ENCODE assay signal across 8 cellular contexts in the genomic region with DNA sequence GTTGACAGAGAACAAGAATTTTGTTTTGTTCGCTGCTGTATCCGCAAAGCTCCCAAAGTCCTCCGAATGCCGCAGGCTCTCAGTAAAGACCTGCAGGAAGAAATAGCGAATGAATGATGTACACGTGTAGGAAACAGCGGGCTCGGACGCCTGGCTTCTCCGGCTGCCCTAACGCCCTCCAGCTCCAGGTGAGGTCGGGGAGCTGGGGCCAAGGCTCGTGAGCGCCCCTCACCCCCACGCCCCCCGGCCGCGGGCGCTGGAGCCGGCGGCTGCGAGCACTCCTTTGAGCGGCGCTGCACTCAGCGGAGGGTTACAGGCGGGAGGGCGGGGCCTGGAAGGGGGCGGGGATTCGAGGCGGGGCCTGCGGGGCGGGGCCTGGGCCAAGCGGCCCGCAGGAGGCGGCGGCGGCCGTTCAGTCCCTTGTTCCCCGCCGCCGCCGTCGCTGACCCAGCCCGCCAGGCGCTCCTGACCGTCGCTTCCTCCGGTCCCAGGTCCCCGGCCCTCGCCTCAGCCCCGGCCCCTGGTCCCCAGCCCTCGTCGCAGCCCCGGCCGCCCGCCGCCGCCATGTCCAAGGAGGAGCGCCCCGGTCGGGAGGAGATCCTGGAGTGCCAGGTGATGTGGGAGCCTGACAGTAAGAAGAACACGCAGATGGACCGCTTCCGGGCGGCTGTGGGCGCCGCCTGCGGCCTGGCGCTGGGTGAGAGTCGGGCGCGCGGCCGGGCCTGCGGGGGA. TPM values are rescaled to one million over a fixed set of nuclear protein-coding genes. Genes with fewer than 3 reads are reported as not detected.
DNase-seq lines count a peak whose midpoint lies in the region; ATAC-seq and TF ChIP-seq lines count a peak whose summit lies in the region.

A gene with protein sequence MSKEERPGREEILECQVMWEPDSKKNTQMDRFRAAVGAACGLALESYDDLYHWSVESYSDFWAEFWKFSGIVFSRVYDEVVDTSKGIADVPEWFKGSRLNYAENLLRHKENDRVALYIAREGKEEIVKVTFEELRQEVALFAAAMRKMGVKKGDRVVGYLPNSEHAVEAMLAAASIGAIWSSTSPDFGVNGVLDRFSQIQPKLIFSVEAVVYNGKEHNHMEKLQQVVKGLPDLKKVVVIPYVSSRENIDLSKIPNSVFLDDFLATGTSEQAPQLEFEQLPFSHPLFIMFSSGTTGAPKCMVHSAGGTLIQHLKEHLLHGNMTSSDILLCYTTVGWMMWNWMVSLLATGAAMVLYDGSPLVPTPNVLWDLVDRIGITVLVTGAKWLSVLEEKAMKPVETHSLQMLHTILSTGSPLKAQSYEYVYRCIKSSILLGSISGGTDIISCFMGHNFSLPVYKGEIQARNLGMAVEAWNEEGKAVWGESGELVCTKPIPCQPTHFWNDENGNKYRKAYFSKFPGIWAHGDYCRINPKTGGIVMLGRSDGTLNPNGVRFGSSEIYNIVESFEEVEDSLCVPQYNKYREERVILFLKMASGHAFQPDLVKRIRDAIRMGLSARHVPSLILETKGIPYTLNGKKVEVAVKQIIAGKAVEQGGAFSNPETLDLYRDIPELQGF (plus strand): TSS at position 415 of the 732 bp plus-strand sequence. CDS start 150 bp downstream, at position 565.

- H3K9me3 ChIP-seq in NT2/D1 (ENCODE audit: insufficient read depth, low read length) (peaks cover 4% of the 10 kb centered on the region; the same call in 1 of the 2 replicates), mucosa of descending colon (no peaks in the 10 kb centered on the region)

- H3K4me3 ChIP-seq in NT2/D1 (ENCODE audit: insufficient read length, low read depth) = peak within 1 kb of the TSS; percentile 95
- H3K4me3 ChIP-seq in epithelial cell of esophagus (ENCODE audit: low read length) = peak within 1 kb of the TSS; percentile 81
- peak within 1 kb of the TSS; percentile 59 for H3K4me3 ChIP-seq in mucosa of descending colon

- H3K4me1 ChIP-seq in NT2/D1 (ENCODE audit: insufficient read depth, insufficient read length) (peaks cover 18% of the 10 kb centered on the region), mucosa of descending colon (ENCODE audit: low read depth) (peaks cover 6% of the 10 kb centered on the region)

- H3K9ac ChIP-seq in NT2/D1 (ENCODE audit: insufficient read length, low read depth) = peak within 1 kb of the TSS; percentile 95

- H3K27me3 ChIP-seq in NT2/D1 (ENCODE audit: insufficient read depth, insufficient read length) = no peaks in the 10 kb centered on the region

- H3K36me3 ChIP-seq in NT2/D1 (ENCODE audit: insufficient read depth, insufficient read length, low read length) (peaks cover 16% of the 10 kb centered on the region), mucosa of descending colon (ENCODE audit: low read depth) (no peaks in the 10 kb centered on the region)

- intact Hi-C loops in mucosa of descending colon (cut with DNase I, micrococcal nuclease) = no loop called here

- DNase-seq in COLO829 (ENCODE audit: low spot score) (peak; percentile 84), HPDE6-E6E7 (ENCODE audit: extremely low spot score) (peak; percentile 77), NT2/D1 (ENCODE audit: low read depth, low spot score) (peak; percentile 65), activated T-cell treated with anti-CD3 and anti-CD28 coated beads for 1 hour (ENCODE audit: low read depth) (peak; percentile 72), epithelial cell of esophagus (ENCODE audit: low read depth) (peak; percentile 79), mucosa of descending colon (peak; percentile 84 to 88 (median 85))
- peak; percentile 66 for DNase-seq in stimulated activated CD8-positive, alpha-beta memory T cell treated with anti-CD3 and anti-CD28 coated beads, Interleukin-4, amount 100 ng/mL, for 24 hours (ENCODE audit: low read depth)

- ATAC-seq in GM19467 (IDR thresholded peaks at IDR 0.05; ENCODE audit: unreplicated experiment) (peak; percentile 85), mucosa of descending colon (peak; percentile 99)

- TF ChIP-seq CTCF in epithelial cell of esophagus (IDR thresholded peaks at IDR 0.05; ENCODE audit: insufficient read depth, low read depth, low read length, missing control alignments) = no peak
- no peak for TF ChIP-seq CTCF in mucosa of descending colon (IDR thresholded peaks at IDR 0.05)

RNA-seq across cellular contexts. Expression of the gene that starts here (rescaled TPM):
- 10 to 100 TPM; 29.0 to 58.4 (median 39.0) TPM for total RNA-seq in mucosa of descending colon

Comparison
In these comparisons a context has a peak if more than half of its experiments do, and no peak if none do; other contexts are left out.
1. Peak in every context shown above with its lines: DNase-seq, ATAC-seq and H3K4me3 ChIP-seq.